Comparison of ENCODE assay signal across 29 cellular contexts in the genomic region with DNA sequence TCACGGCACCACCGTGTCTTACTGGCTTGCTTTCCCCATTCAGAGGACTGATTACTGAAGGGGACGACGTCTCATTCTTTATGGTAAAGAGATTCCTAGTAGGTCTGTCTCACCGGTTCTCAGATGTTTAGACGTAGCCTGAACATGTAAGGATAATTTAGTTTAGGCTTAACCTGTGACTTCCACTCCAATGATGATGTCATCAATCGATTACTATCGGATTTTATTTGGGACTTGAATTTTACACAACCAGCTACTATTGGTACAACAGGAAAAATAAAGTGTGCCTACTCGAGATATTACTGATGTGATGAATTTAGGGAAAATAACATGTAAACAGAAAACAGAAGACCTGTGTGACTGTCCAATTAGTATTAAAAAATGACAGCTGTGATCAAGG.
"Had no signal": no experiment of that assay in that cellular context is flagged by ENCODE, and none has a peak within 500 bp of the region (broad histone marks: within the 10 kb centered on the region; RNA-seq: fewer than 3 reads in every experiment).

No MANE protein-coding gene starts in this region.

- ATAC-seq: naive thymus-derived CD8-positive, alpha-beta T cell; natural killer cell treated with Interleukin-12 subunit alpha and Interleukin-12 subunit beta and Interleukin-15 and Interleukin-18, amount 100 ng/mL, for 72 hours; sciatic nerve; stimulated activated effector memory CD8-positive, alpha-beta T cell treated with anti-CD3 and anti-CD28 coated beads, Interleukin-12 subunit alpha, Interleukin-12 subunit beta, amount 100 ng/mL, for 72 hours; stimulated activated naive B cell treated with anti-CD40 and anti-IgM and Interleukin-4, amounts not matched to agents 10 μg/mL and 1 μg/mL and 100 μg/mL, for 72 hours had no signal

- H3K36me3 Mint-ChIP-seq: naive B cell; naive thymus-derived CD8-positive, alpha-beta T cell; natural killer cell treated with Interleukin-12 subunit alpha and Interleukin-12 subunit beta and Interleukin-15 and Interleukin-18, amount 100 ng/mL, for 72 hours; neural progenitor cell; stimulated activated naive B cell treated with anti-CD40 and anti-IgM and Interleukin-4, amounts not matched to agents 10 μg/mL and 1 μg/mL and 100 μg/mL, for 72 hours had no signal

- H3K4me2 ChIP-seq: neural progenitor cell, smooth muscle cell had no signal

- H3K4me3 ChIP-seq: neural progenitor cell, ovary, prostate gland, right atrium auricular region, skin epidermis, smooth muscle cell, spleen, stomach, thoracic aorta, thyroid gland, tibial nerve, upper lobe of left lung, vagina had no signal

- H3K4me3 Mint-ChIP-seq: natural killer cell treated with Interleukin-12 subunit alpha and Interleukin-12 subunit beta and Interleukin-15 and Interleukin-18, amount 100 ng/mL, for 72 hours; neural progenitor cell; stimulated activated effector memory CD8-positive, alpha-beta T cell treated with anti-CD3 and anti-CD28 coated beads, Interleukin-12 subunit alpha, Interleukin-12 subunit beta, amount 100 ng/mL, for 72 hours; stimulated activated naive B cell treated with anti-CD40 and anti-IgM and Interleukin-4, amounts not matched to agents 10 μg/mL and 1 μg/mL and 100 μg/mL, for 72 hours; stimulated activated naive CD8-positive, alpha-beta T cell treated with anti-CD3 and anti-CD28 coated beads, Interleukin-15, Interleukin-2, amounts not matched to agents 100 ng/mL and 50 ng/mL, for 24 hours had no signal

- H3K27me3 ChIP-seq: neural progenitor cell, ovary, right atrium auricular region, spleen, stomach, thyroid gland, tibial nerve, upper lobe of left lung, vagina had no signal

- H3K9me3 Mint-ChIP-seq: naive B cell; naive thymus-derived CD8-positive, alpha-beta T cell; natural killer cell treated with Interleukin-12 subunit alpha and Interleukin-12 subunit beta and Interleukin-15 and Interleukin-18, amount 100 ng/mL, for 72 hours; neural progenitor cell; stimulated activated effector memory CD8-positive, alpha-beta T cell treated with anti-CD3 and anti-CD28 coated beads, Interleukin-12 subunit alpha, Interleukin-12 subunit beta, amount 100 ng/mL, for 72 hours; stimulated activated naive B cell treated with anti-CD40 and anti-IgM and Interleukin-4, amounts not matched to agents 10 μg/mL and 1 μg/mL and 100 μg/mL, for 72 hours; stimulated activated naive CD8-positive, alpha-beta T cell treated with anti-CD3 and anti-CD28 coated beads, Interleukin-15, Interleukin-2, amounts not matched to agents 100 ng/mL and 50 ng/mL, for 24 hours had no signal

- FAIRE-seq: urothelium cell line had no signal

- H3K9ac ChIP-seq: neural progenitor cell, parathyroid adenoma had no signal

- H3K9me3 ChIP-seq: ovary, prostate gland, right atrium auricular region, spleen, stomach, thoracic aorta, thyroid gland, tibial nerve, upper lobe of left lung, vagina had no signal

- H3K79me2 ChIP-seq: parathyroid adenoma had no signal

- H3K27ac Mint-ChIP-seq: neural progenitor cell; stimulated activated effector memory CD8-positive, alpha-beta T cell treated with anti-CD3 and anti-CD28 coated beads, Interleukin-12 subunit alpha, Interleukin-12 subunit beta, amount 100 ng/mL, for 72 hours; stimulated activated naive B cell treated with anti-CD40 and anti-IgM and Interleukin-4, amounts not matched to agents 10 μg/mL and 1 μg/mL and 100 μg/mL, for 72 hours; stimulated activated naive CD8-positive, alpha-beta T cell treated with anti-CD3 and anti-CD28 coated beads, Interleukin-15, Interleukin-2, amounts not matched to agents 100 ng/mL and 50 ng/mL, for 24 hours had no signal

- H3K27ac ChIP-seq: neural progenitor cell, ovary, parathyroid adenoma, prostate gland, right atrium auricular region, skin epidermis, spleen, stomach, thoracic aorta, thyroid gland, tibial nerve, upper lobe of left lung, vagina had no signal

- H3K36me3 ChIP-seq: neural progenitor cell, ovary, prostate gland, right atrium auricular region, spleen, stomach, thoracic aorta, thyroid gland, tibial nerve, upper lobe of left lung, vagina had no signal

- H3K4me1 ChIP-seq: neural progenitor cell, parathyroid adenoma, prostate gland had no signal

- DNase-seq: naive B cell; naive thymus-derived CD8-positive, alpha-beta T cell; occipital lobe; ovary; retina; spleen; stimulated activated CD4-positive, alpha-beta T cell treated with anti-CD3 and anti-CD28 coated beads, Interleukin-12 subunit alpha, Interleukin-12 subunit beta, amount 100 ng/mL, for 4 hours; stimulated activated CD4-positive, alpha-beta T cell treated with anti-CD3 and anti-CD28 coated beads, Interleukin-1b, Interleukin-23, amount 100 ng/mL, for 48 hours; stimulated activated CD4-positive, alpha-beta T cell treated with anti-CD3 and anti-CD28 coated beads, Interleukin-4, amount 100 ng/mL, for 1 hour; stimulated activated naive B cell treated with anti-CD40 and anti-IgM and Interleukin-4, amounts not matched to agents 10 μg/mL and 1 μg/mL and 100 μg/mL, for 72 hours; stimulated activated naive CD4-positive, alpha-beta T cell treated with Interleukin-2 at 50 U/mL for 16 hours; stomach; thyroid gland; trophoblast cell had no signal

- H3K4me1 Mint-ChIP-seq: stimulated activated effector memory CD8-positive, alpha-beta T cell treated with anti-CD3 and anti-CD28 coated beads, Interleukin-12 subunit alpha, Interleukin-12 subunit beta, amount 100 ng/mL, for 72 hours; stimulated activated naive B cell treated with anti-CD40 and anti-IgM and Interleukin-4, amounts not matched to agents 10 μg/mL and 1 μg/mL and 100 μg/mL, for 72 hours had no signal

- H3K27me3 Mint-ChIP-seq: naive B cell; naive thymus-derived CD8-positive, alpha-beta T cell; stimulated activated naive B cell treated with anti-CD40 and anti-IgM and Interleukin-4, amounts not matched to agents 10 μg/mL and 1 μg/mL and 100 μg/mL, for 72 hours; stimulated activated naive CD8-positive, alpha-beta T cell treated with anti-CD3 and anti-CD28 coated beads, Interleukin-15, Interleukin-2, amounts not matched to agents 100 ng/mL and 50 ng/mL, for 24 hours had no signal

- H2AFZ ChIP-seq: neural progenitor cell, parathyroid adenoma had no signal
